ENCODE assay signal across 20 cellular contexts in genomic region chr5:10409504-10409903, GRCh38. TPM values are rescaled to one million over a fixed set of nuclear protein-coding genes. Genes with fewer than 3 reads are reported as not detected.
DNase-seq lines count a peak whose midpoint lies in the region; TF ChIP-seq lines count a peak whose summit lies in the region.
"Had no signal": no experiment of that assay in that cellular context is flagged by ENCODE, and none has a peak within 500 bp of the region (broad histone marks: within the 10 kb centered on the region; RNA-seq: fewer than 3 reads in every experiment).

No MANE protein-coding gene starts in this region.

- H3K9me3 Mint-ChIP-seq in activated CD4-positive, alpha-beta T cell treated with anti-CD3 and anti-CD28 coated beads, Interleukin-2, amount 10 ng/mL, durations not matched to agents 24 days and 14 days: no peaks in the 10 kb centered on the region
- H3K9me3 Mint-ChIP-seq in HFFc6: no peaks in the 10 kb centered on the region
- no peaks in the 10 kb centered on the region for H3K9me3 Mint-ChIP-seq in activated T-helper 1 cell treated with anti-CD3 and anti-CD28 coated beads, Interleukin-12 subunit alpha, Interleukin-12 subunit beta, Interleukin-2, Interleukin-4 antibody, amounts not matched to agents 30 ng/mL and 10 ng/mL and 1 ng/mL, durations not matched to agents 14 hours and 24 hours and 36 hours
- H3K9me3 Mint-ChIP-seq: activated T-cell treated with anti-CD3 and anti-CD28 coated beads, Interleukin-2, amount 50 U/mL, for 4 hours; central memory CD8-positive, alpha-beta T cell; mesothelial cell of epicardium had no signal

- no peak overlapping the region for H3K4me3 ChIP-seq in neutrophil (ENCODE audit: low read depth in 1 of 2, low read length in 1 of 2)
- H3K4me3 ChIP-seq: esophagus squamous epithelium had no signal

- H3K27me3 Mint-ChIP-seq in activated CD4-positive, alpha-beta T cell treated with anti-CD3 and anti-CD28 coated beads, Interleukin-2, amount 10 ng/mL, durations not matched to agents 24 days and 14 days: no peaks in the 10 kb centered on the region
- no peaks in the 10 kb centered on the region for H3K27me3 Mint-ChIP-seq in HFFc6 (ENCODE audit: insufficient read depth)
- no peaks in the 10 kb centered on the region for H3K27me3 Mint-ChIP-seq in activated T-helper 1 cell treated with anti-CD3 and anti-CD28 coated beads, Interleukin-12 subunit alpha, Interleukin-12 subunit beta, Interleukin-2, Interleukin-4 antibody, amounts not matched to agents 30 ng/mL and 10 ng/mL and 1 ng/mL, durations not matched to agents 14 hours and 24 hours and 36 hours (ENCODE audit: insufficient read depth)
- H3K27me3 Mint-ChIP-seq: central memory CD8-positive, alpha-beta T cell had no signal

- peaks cover 5 to 9% of the 10 kb centered on the region in 2 experiments for H3K4me1 ChIP-seq in neutrophil (ENCODE audit: control insufficient read depth in 1 of 2, insufficient read depth in 1 of 2, low read depth in 1 of 2, low read length in 1 of 2)
- H3K4me1 ChIP-seq: esophagus squamous epithelium had no signal

- no peak for DNase-seq in activated CD4-positive, alpha-beta T cell treated with anti-CD3 and anti-CD28 coated beads, Interleukin-2, amount 10 ng/mL, durations not matched to agents 24 days and 14 days
- DNase-seq in activated CD4-positive, alpha-beta T cell treated with anti-CD3 and anti-CD28 coated beads, Interleukin-2, amount 50 U/mL, for 48 hours: no peak
- DNase-seq in HFFc6 (no peak), DMS153 treated with DMSO at 0.1 percent for 48 hours (lab: John Stamatoyannopoulos, UW; ENCODE audit: unreplicated experiment) (no peak), UCSD-AML1 (lab: John Stamatoyannopoulos, UW; ENCODE audit: unreplicated experiment) (no peak), caudate nucleus (lab: John Stamatoyannopoulos, UW) (no peak)
- DNase-seq in activated T-helper 1 cell treated with anti-CD3 and anti-CD28 coated beads, Interleukin-12 subunit alpha, Interleukin-12 subunit beta, Interleukin-2, Interleukin-4 antibody, amounts not matched to agents 30 ng/mL and 10 ng/mL and 1 ng/mL, durations not matched to agents 14 hours and 24 hours and 36 hours (ENCODE audit: low spot score): no peak
- DNase-seq: activated CD4-positive, alpha-beta T cell treated with anti-CD3 and anti-CD28 coated beads for 4 hours; activated T-cell treated with anti-CD3 and anti-CD28 coated beads, Interleukin-2, amount 50 U/mL, for 4 hours; amygdala; DMS79; effector CD8-positive, alpha-beta T cell; esophagus squamous epithelium; NCI-H1048; NCI-H2081 treated with DMSO at 0.1 percent for 48 hours; NCI-H510A treated with DMSO at 0.1 percent for 48 hours; SHP77 had no signal

- TF ChIP-seq CTCF in HFFc6 (IDR thresholded peaks at IDR 0.05): no peak
- no peak for TF ChIP-seq CTCF in neutrophil (IDR thresholded peaks at IDR 0.05)

- H3K27ac ChIP-seq in neutrophil: peak overlapping the region; percentile 59
- no peak overlapping the region for H3K27ac ChIP-seq in caudate nucleus (ENCODE audit: low read depth, low read length)
- H3K27ac ChIP-seq: esophagus squamous epithelium had no signal

- intact Hi-C loops in activated CD4-positive, alpha-beta T cell treated with anti-CD3 and anti-CD28 coated beads, Interleukin-2, amount 10 ng/mL, durations not matched to agents 24 days and 14 days (cut with micrococcal nuclease): no loop called here
- intact Hi-C loops in activated T-helper 1 cell treated with anti-CD3 and anti-CD28 coated beads, Interleukin-12 subunit alpha, Interleukin-12 subunit beta, Interleukin-2, Interleukin-4 antibody, amounts not matched to agents 30 ng/mL and 10 ng/mL and 1 ng/mL, durations not matched to agents 14 hours and 24 hours and 36 hours (cut with micrococcal nuclease): no loop called here

- no peaks in the 10 kb centered on the region for H3K9me3 ChIP-seq in neutrophil
- H3K9me3 ChIP-seq: esophagus squamous epithelium had no signal

- H3K36me3 ChIP-seq in neutrophil: peaks cover 90% of the 10 kb centered on the region

- H3K4me3 Mint-ChIP-seq in activated CD4-positive, alpha-beta T cell treated with anti-CD3 and anti-CD28 coated beads, Interleukin-2, amount 10 ng/mL, durations not matched to agents 24 days and 14 days: no peak overlapping the region
- no peak overlapping the region; the same call in 1 of the 2 replicates for H3K4me3 Mint-ChIP-seq in HFFc6
- H3K4me3 Mint-ChIP-seq in activated T-helper 1 cell treated with anti-CD3 and anti-CD28 coated beads, Interleukin-12 subunit alpha, Interleukin-12 subunit beta, Interleukin-2, Interleukin-4 antibody, amounts not matched to agents 30 ng/mL and 10 ng/mL and 1 ng/mL, durations not matched to agents 14 hours and 24 hours and 36 hours: no peak overlapping the region
- H3K4me3 Mint-ChIP-seq: activated T-cell treated with anti-CD3 and anti-CD28 coated beads, Interleukin-2, amount 50 U/mL, for 4 hours; central memory CD8-positive, alpha-beta T cell; mesothelial cell of epicardium had no signal

- H3K4me1 Mint-ChIP-seq in activated CD4-positive, alpha-beta T cell treated with anti-CD3 and anti-CD28 coated beads, Interleukin-2, amount 10 ng/mL, durations not matched to agents 24 days and 14 days: peaks cover 11% of the 10 kb centered on the region
- H3K4me1 Mint-ChIP-seq in HFFc6 (ENCODE audit: low read depth): no peaks in the 10 kb centered on the region
- peaks cover 23% of the 10 kb centered on the region for H3K4me1 Mint-ChIP-seq in activated T-helper 1 cell treated with anti-CD3 and anti-CD28 coated beads, Interleukin-12 subunit alpha, Interleukin-12 subunit beta, Interleukin-2, Interleukin-4 antibody, amounts not matched to agents 30 ng/mL and 10 ng/mL and 1 ng/mL, durations not matched to agents 14 hours and 24 hours and 36 hours (ENCODE audit: low read depth)
- H3K4me1 Mint-ChIP-seq: mesothelial cell of epicardium had no signal

- no peaks in the 10 kb centered on the region for H3K27me3 ChIP-seq in neutrophil
- H3K27me3 ChIP-seq: esophagus squamous epithelium had no signal

- peaks cover 58% of the 10 kb centered on the region for H3K36me3 Mint-ChIP-seq in activated CD4-positive, alpha-beta T cell treated with anti-CD3 and anti-CD28 coated beads, Interleukin-2, amount 10 ng/mL, durations not matched to agents 24 days and 14 days (ENCODE audit: low read depth)
- H3K36me3 Mint-ChIP-seq in HFFc6 (ENCODE audit: low read depth): peaks cover 39% of the 10 kb centered on the region
- H3K36me3 Mint-ChIP-seq in activated T-helper 1 cell treated with anti-CD3 and anti-CD28 coated beads, Interleukin-12 subunit alpha, Interleukin-12 subunit beta, Interleukin-2, Interleukin-4 antibody, amounts not matched to agents 30 ng/mL and 10 ng/mL and 1 ng/mL, durations not matched to agents 14 hours and 24 hours and 36 hours (ENCODE audit: low read depth): peaks cover 51% of the 10 kb centered on the region

- H3K27ac Mint-ChIP-seq in activated CD4-positive, alpha-beta T cell treated with anti-CD3 and anti-CD28 coated beads, Interleukin-2, amount 10 ng/mL, durations not matched to agents 24 days and 14 days: peak overlapping the region; percentile 6
- peak overlapping the region; percentile 6; the same call in 1 of the 2 replicates for H3K27ac Mint-ChIP-seq in HFFc6
- H3K27ac Mint-ChIP-seq in activated T-helper 1 cell treated with anti-CD3 and anti-CD28 coated beads, Interleukin-12 subunit alpha, Interleukin-12 subunit beta, Interleukin-2, Interleukin-4 antibody, amounts not matched to agents 30 ng/mL and 10 ng/mL and 1 ng/mL, durations not matched to agents 14 hours and 24 hours and 36 hours: peak overlapping the region; percentile 4
- H3K27ac Mint-ChIP-seq: mesothelial cell of epicardium had no signal

RNA-seq across cellular contexts. Expression of gene ROPN1L, which starts 32.2 kb away (rescaled TPM):
- total RNA-seq in activated CD4-positive, alpha-beta T cell treated with anti-CD3 and anti-CD28 coated beads, Interleukin-2, amount 10 ng/mL, durations not matched to agents 24 days and 14 days: not detected in 2 replicates
- total RNA-seq in HFFc6 (2021; fragmentation: NEBNext Ultra II Directional; extraction: Animal tissue kit (Norgen Biotek cat#: 25700)): under 1 TPM; 0.38 to 0.68 (median 0.47) TPM
- 0.16 and 0.20 TPM in 2 replicates for total RNA-seq in activated T-helper 1 cell treated with anti-CD3 and anti-CD28 coated beads, Interleukin-12 subunit alpha, Interleukin-12 subunit beta, Interleukin-2, Interleukin-4 antibody, amounts not matched to agents 30 ng/mL and 10 ng/mL and 1 ng/mL, durations not matched to agents 14 hours and 24 hours and 36 hours

RNA-seq across cellular contexts. Expression of gene MARCHF6, which starts 56.0 kb away (rescaled TPM):
- 106 and 113 TPM in 2 replicates for total RNA-seq in activated CD4-positive, alpha-beta T cell treated with anti-CD3 and anti-CD28 coated beads, Interleukin-2, amount 10 ng/mL, durations not matched to agents 24 days and 14 days
- total RNA-seq in HFFc6 (2021; fragmentation: NEBNext Ultra II Directional; extraction: Animal tissue kit (Norgen Biotek cat#: 25700)): 100 to 1,000 TPM; 129 to 194 (median 156) TPM
- 98.8 and 109 TPM in 2 replicates for total RNA-seq in activated T-helper 1 cell treated with anti-CD3 and anti-CD28 coated beads, Interleukin-12 subunit alpha, Interleukin-12 subunit beta, Interleukin-2, Interleukin-4 antibody, amounts not matched to agents 30 ng/mL and 10 ng/mL and 1 ng/mL, durations not matched to agents 14 hours and 24 hours and 36 hours
